Comparison of ENCODE assay signal across 1 cellular context in genomic region chr4:113547487-113548042, GRCh38.
TF ChIP-seq lines count a peak whose summit lies in the region.

No MANE protein-coding gene starts in this region.

TF ChIP-seq in HCT116, 20 proteins besides CTCF, POLR2A, EP300 and RAD21 (continued from another document):
- TF ChIP-seq ZBTB33 (IDR thresholded peaks at IDR 0.05; ENCODE audit: extremely low read depth, insufficient replicate concordance, low read length), result peak; percentile 24
- no peak for TF ChIP-seq ZFX (IDR thresholded peaks at IDR 0.05)
- TF ChIP-seq EGR1 (IDR thresholded peaks at IDR 0.05; ENCODE audit: low read depth), result no peak; the same call in 1 of the 2 replicates
- TF ChIP-seq CBX3 (IDR thresholded peaks at IDR 0.05; ENCODE audit: low read depth), result peak; percentile 91
- no peak for TF ChIP-seq MAX (IDR thresholded peaks at IDR 0.05)
- no peak for TF ChIP-seq TCF7L2 (IDR thresholded peaks at IDR 0.05; ENCODE audit: borderline replicate concordance, extremely low read depth, insufficient read depth, insufficient read length)
- TF ChIP-seq SP1 (IDR thresholded peaks at IDR 0.05; ENCODE audit: low read depth), result 0 out of 2 replicates have a peak, but pooled peaks have one; percentile 34
- 0 out of 2 replicates have a peak, but pooled peaks have one; percentile 23 for TF ChIP-seq SRF (IDR thresholded peaks at IDR 0.05; ENCODE audit: low read depth)
- no peak; the same call in 1 of the 2 replicates for TF ChIP-seq POLR2AphosphoS5 (IDR thresholded peaks at IDR 0.05; ENCODE audit: low read depth, low read length)
- no peak for TF ChIP-seq EZH2 (IDR thresholded peaks at IDR 0.05)
- peak; percentile 60 for TF ChIP-seq YY1 (IDR thresholded peaks at IDR 0.05; ENCODE audit: extremely low read depth, insufficient replicate concordance, low read depth, low read length)
- no peak for TF ChIP-seq EZH2phosphoT487 (IDR thresholded peaks at IDR 0.05; ENCODE audit: borderline replicate concordance)
- TF ChIP-seq JUND (IDR thresholded peaks at IDR 0.05), result no peak; the same call in 1 of the 2 replicates
- no peak for TF ChIP-seq ATF3 (IDR thresholded peaks at IDR 0.05)
- TF ChIP-seq ZNF274 (IDR thresholded peaks at IDR 0.05; ENCODE audit: low read depth, low read length), result no peak
- TF ChIP-seq ELF1 (IDR thresholded peaks at IDR 0.05; ENCODE audit: borderline replicate concordance, low read depth), result no peak
- peak; percentile 71 for TF ChIP-seq CEBPB (IDR thresholded peaks at IDR 0.05; ENCODE audit: low read depth)
- TF ChIP-seq SIN3A (IDR thresholded peaks at IDR 0.05; ENCODE audit: low read depth), result no peak; the same call in 1 of the 2 replicates
